8 cellular contexts compared by ENCODE assay signal in genomic region chr1:167455786-167456446, GRCh38.
DNase-seq lines count a peak whose midpoint lies in the region; ATAC-seq and TF ChIP-seq lines count a peak whose summit lies in the region.

No MANE protein-coding gene starts in this region.

- H3K36me3 Mint-ChIP-seq in activated T-cell treated with anti-CD3 and anti-CD28 coated beads, Interleukin-2, amount 50 U/mL, for 24 hours (ENCODE audit: low read depth) = peaks cover 59% of the 10 kb centered on the region
- H3K36me3 Mint-ChIP-seq in T-cell = peaks cover 11% of the 10 kb centered on the region

- peak overlapping the region; percentile 79 for H3K4me3 Mint-ChIP-seq in activated T-cell treated with anti-CD3 and anti-CD28 coated beads, Interleukin-2, amount 50 U/mL, for 24 hours
- H3K4me3 Mint-ChIP-seq in T-cell = peak overlapping the region; percentile 79 to 90 (median 80)

- H4K5ac ChIP-seq in mesendoderm (ENCODE audit: low read length) = no peak overlapping the region

- ATAC-seq in HG02870 (IDR thresholded peaks at IDR 0.05; ENCODE audit: unreplicated experiment) (peak; percentile 37), T-cell (replicated peaks in 1 of 4) (peak; percentile 8 to 64 (median 18))

- no peaks in the 10 kb centered on the region for H3K9me3 Mint-ChIP-seq in activated T-cell treated with anti-CD3 and anti-CD28 coated beads, Interleukin-2, amount 50 U/mL, for 24 hours
- H3K9me3 Mint-ChIP-seq in T-cell = no peaks in the 10 kb centered on the region

- peaks cover 73% of the 10 kb centered on the region for H3K4me1 Mint-ChIP-seq in activated T-cell treated with anti-CD3 and anti-CD28 coated beads, Interleukin-2, amount 50 U/mL, for 24 hours (ENCODE audit: low read depth)
- peaks cover 67 to 77% (median 73%) of the 10 kb centered on the region in 3 donors for H3K4me1 Mint-ChIP-seq in T-cell

- POLR2A ChIA-PET in T-cell (lab: Charles Lee) = interaction anchor here (0.6 to 1.6 kb wide), 11 partner anchors 8 to 58 kb away, joined by 3 to 12 read pairs (median 4); no protein-coding TSS in a partner anchor

- CTCF ChIA-PET in T-cell (lab: Charles Lee) = interaction anchor here (0.5 to 2.7 kb wide), 16 partner anchors 8 to 236 kb away, joined by 3 to 12 read pairs (median 4); partner anchors contain the start of genes CD247 (in 1 of the 2) and CREG1 (in 1 of the 2)

- H3K79me1 ChIP-seq in mesendoderm (ENCODE audit: low read length) = no peaks in the 10 kb centered on the region

- H3K27me3 Mint-ChIP-seq in activated T-cell treated with anti-CD3 and anti-CD28 coated beads, Interleukin-2, amount 50 U/mL, for 24 hours = no peaks in the 10 kb centered on the region
- no peaks in the 10 kb centered on the region for H3K27me3 Mint-ChIP-seq in T-cell

- H3K56ac ChIP-seq in mesendoderm (ENCODE audit: low read length) = peak overlapping the region; percentile 85

- no peaks in the 10 kb centered on the region for H3K36me3 ChIP-seq in mesendoderm (ENCODE audit: control insufficient read depth, insufficient read depth, low read length)
- no peaks in the 10 kb centered on the region for H3K36me3 ChIP-seq in thyroid gland

- peak overlapping the region; percentile 75 for H3K4me2 ChIP-seq in mesendoderm (ENCODE audit: low read length)

- no CpG with 5 or more reads among the region's 23 CpGs for WGBS in mesendoderm (ENCODE audit: extremely low coverage, insufficient coverage, low lambda C conversion rate)
- WGBS in thyroid gland, 2 donors = 2 to 3% methylated on average over 6 to 10 of the region's 23 CpGs

- no peak overlapping the region for H2BK15ac ChIP-seq in mesendoderm (replicated peaks; ENCODE audit: low read depth)

- H3K4me3 ChIP-seq in mesendoderm (ENCODE audit: low read length) (peak overlapping the region; percentile 27), thyroid gland (replicated peaks in 1 of 3) (peak overlapping the region; percentile 27 to 87 (median 67))

- DNase-seq in activated T-cell treated with anti-CD3 and anti-CD28 coated beads, Interleukin-2, amount 50 U/mL, for 24 hours = no peak
- DNase-seq in activated T-cell treated with anti-CD3 and anti-CD28 coated beads, Interleukin-2, amount 50 U/mL, for 1 hour = no peak
- DNase-seq in T-cell (peak in 28 of 34 experiments; percentile 41 to 80 (median 67)), mesendoderm (peak; percentile 45), thyroid gland (peak; percentile 52 to 55), NCI-H128 (lab: John Stamatoyannopoulos, UW; ENCODE audit: unreplicated experiment) (no peak)
- peak; percentile 53 for DNase-seq in effector CD4-positive, alpha-beta T cell

- no peaks in the 10 kb centered on the region for H3K4me1 ChIP-seq in mesendoderm (ENCODE audit: control insufficient read depth, low read depth, low read length)
- H3K4me1 ChIP-seq in thyroid gland = peaks cover 3 to 6% of the 10 kb centered on the region in 2 donors

- H3K23ac ChIP-seq in mesendoderm (ENCODE audit: low read length) = no peak overlapping the region

- TF ChIP-seq POLR2A in thyroid gland (IDR thresholded peaks at IDR 0.05) = peak in 1 of 2 donors; percentile 9

- no peak overlapping the region for H3K27ac ChIP-seq in mesendoderm (ENCODE audit: low read depth, low read length)
- peak overlapping the region; percentile 79 to 81 (median 81) for H3K27ac ChIP-seq in thyroid gland

- H3K79me2 ChIP-seq in mesendoderm (ENCODE audit: control insufficient read depth, insufficient read depth, low read length) = no peaks in the 10 kb centered on the region

- H3K27ac Mint-ChIP-seq in activated T-cell treated with anti-CD3 and anti-CD28 coated beads, Interleukin-2, amount 50 U/mL, for 24 hours = peak overlapping the region; percentile 95
- H3K27ac Mint-ChIP-seq in T-cell = peak overlapping the region; percentile 88

- no peak overlapping the region for H3K4ac ChIP-seq in mesendoderm (ENCODE audit: low read depth, low read length)

- peak overlapping the region; percentile 46 for H3K18ac ChIP-seq in mesendoderm (ENCODE audit: low read length)

- H2BK120ac ChIP-seq in mesendoderm (ENCODE audit: low read depth, low read length) = no peak overlapping the region

- no peak for TF ChIP-seq CTCF in thyroid gland (IDR thresholded peaks at IDR 0.05)

- no peak overlapping the region for H2AK5ac ChIP-seq in mesendoderm (ENCODE audit: low read length)

- intact Hi-C loops in thyroid gland (cut with DNase I) = no loop called here

- H4K8ac ChIP-seq in mesendoderm (ENCODE audit: low read depth, low read length) = no peak overlapping the region

- H3K27me3 ChIP-seq in mesendoderm (ENCODE audit: insufficient read depth, low read length, poor library complexity) (no peaks in the 10 kb centered on the region), thyroid gland (no peaks in the 10 kb centered on the region)

- H3K9ac ChIP-seq in mesendoderm (ENCODE audit: low read length) = peak overlapping the region; percentile 73

- no peaks in the 10 kb centered on the region for H3K9me3 ChIP-seq in thyroid gland

- no peak overlapping the region for H2BK5ac ChIP-seq in mesendoderm (ENCODE audit: low read length)

Comparison
In these comparisons a context has a peak if more than half of its experiments do, and no peak if none do; other contexts are left out.
1. DNase-seq: peak in T-cell (28 of 34), effector CD4-positive, alpha-beta T cell (single experiment), mesendoderm (single experiment) and thyroid gland (2 of 2); none in activated T-cell treated with anti-CD3 and anti-CD28 coated beads, Interleukin-2, amount 50 U/mL, for 24 hours (single experiment), activated T-cell treated with anti-CD3 and anti-CD28 coated beads, Interleukin-2, amount 50 U/mL, for 1 hour (single experiment) and NCI-H128 (single experiment).